ENCODE assay signal across 1 cellular context in the genomic region with DNA sequence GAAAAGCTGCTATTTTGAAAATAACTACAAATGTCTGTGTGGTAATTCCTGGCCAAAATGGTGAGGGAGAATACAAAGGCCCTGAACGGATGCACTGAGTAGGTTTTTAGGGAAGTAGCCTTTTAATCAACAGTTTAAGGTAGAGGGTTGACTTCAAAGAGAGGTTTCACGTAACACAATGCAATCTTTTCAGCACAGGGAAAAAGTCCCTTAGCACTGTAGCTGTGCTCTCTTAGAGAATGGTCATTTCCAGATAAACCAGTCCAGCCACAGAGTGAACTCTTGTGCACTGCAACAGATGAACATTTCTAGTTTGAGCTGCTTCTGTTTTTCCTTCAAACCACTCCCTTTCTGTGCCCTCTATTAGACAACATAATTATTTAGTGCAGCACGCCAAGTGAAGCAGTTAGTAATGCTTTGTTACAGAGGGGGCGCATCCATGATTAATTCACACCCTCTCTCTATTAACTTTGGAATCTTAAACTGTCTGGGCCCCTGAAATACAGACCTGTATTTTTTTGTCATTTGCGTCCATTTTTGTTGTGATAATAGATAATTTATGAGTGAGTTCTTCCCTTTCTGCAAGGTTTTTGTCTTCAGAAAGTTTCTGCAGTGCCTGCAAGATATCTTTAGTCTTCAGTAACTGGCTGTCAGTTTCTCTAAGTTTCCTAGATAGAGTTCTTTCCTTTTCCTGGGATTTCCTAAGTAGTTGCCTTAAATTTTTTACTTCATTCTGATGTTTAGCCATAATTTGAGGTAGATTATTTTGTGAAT.
TF ChIP-seq lines count a peak whose summit lies in the region.

No MANE protein-coding gene starts in this region.

TF ChIP-seq in H1, 55 proteins besides CTCF, POLR2A, EP300 and RAD21:
- TF ChIP-seq BCL11A (IDR thresholded peaks at IDR 0.05; ENCODE audit: low read depth in 2 of 2, low read length in 2 of 2): no peak
- TF ChIP-seq, protein P1, sequence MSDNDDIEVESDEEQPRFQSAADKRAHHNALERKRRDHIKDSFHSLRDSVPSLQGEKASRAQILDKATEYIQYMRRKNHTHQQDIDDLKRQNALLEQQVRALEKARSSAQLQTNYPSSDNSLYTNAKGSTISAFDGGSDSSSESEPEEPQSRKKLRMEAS (IDR thresholded peaks at IDR 0.05): no peak
- TF ChIP-seq JUND (IDR thresholded peaks at IDR 0.05; ENCODE audit: low read length): no peak
- no peak for TF ChIP-seq PHF8 (conservative IDR thresholded peaks at IDR 0.05; ENCODE audit: low read depth, low read length)
- TF ChIP-seq CREB1 (IDR thresholded peaks at IDR 0.05): no peak
- no peak for TF ChIP-seq POU5F1 (IDR thresholded peaks at IDR 0.05; ENCODE audit: low read depth, low read length)
- TF ChIP-seq, protein P2, sequence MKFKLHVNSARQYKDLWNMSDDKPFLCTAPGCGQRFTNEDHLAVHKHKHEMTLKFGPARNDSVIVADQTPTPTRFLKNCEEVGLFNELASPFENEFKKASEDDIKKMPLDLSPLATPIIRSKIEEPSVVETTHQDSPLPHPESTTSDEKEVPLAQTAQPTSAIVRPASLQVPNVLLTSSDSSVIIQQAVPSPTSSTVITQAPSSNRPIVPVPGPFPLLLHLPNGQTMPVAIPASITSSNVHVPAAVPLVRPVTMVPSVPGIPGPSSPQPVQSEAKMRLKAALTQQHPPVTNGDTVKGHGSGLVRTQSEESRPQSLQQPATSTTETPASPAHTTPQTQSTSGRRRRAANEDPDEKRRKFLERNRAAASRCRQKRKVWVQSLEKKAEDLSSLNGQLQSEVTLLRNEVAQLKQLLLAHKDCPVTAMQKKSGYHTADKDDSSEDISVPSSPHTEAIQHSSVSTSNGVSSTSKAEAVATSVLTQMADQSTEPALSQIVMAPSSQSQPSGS (IDR thresholded peaks at IDR 0.05; ENCODE audit: low read length): no peak
- no peak for TF ChIP-seq EGR1 (IDR thresholded peaks at IDR 0.05; ENCODE audit: borderline replicate concordance, low read depth, low read length)
- TF ChIP-seq BRCA1 (IDR thresholded peaks at IDR 0.05; ENCODE audit: low read depth, low read length): no peak
- no peak for TF ChIP-seq SUZ12 (IDR thresholded peaks at IDR 0.05; ENCODE audit: low read length)
- no peak for TF ChIP-seq RNF2 (IDR thresholded peaks at IDR 0.05; ENCODE audit: borderline replicate concordance, low read depth, low read length, missing control alignments, poor library complexity, severe bottlenecking)
- TF ChIP-seq ZNF274 (IDR thresholded peaks at IDR 0.05; ENCODE audit: borderline replicate concordance, extremely low read depth, low read length): no peak
- no peak for TF ChIP-seq SIRT6 (IDR thresholded peaks at IDR 0.05; ENCODE audit: low read length)
- no peak for TF ChIP-seq GABPA (IDR thresholded peaks at IDR 0.05; ENCODE audit: borderline replicate concordance, insufficient read depth, low read length)
- no peak for TF ChIP-seq NANOG (IDR thresholded peaks at IDR 0.05; ENCODE audit: insufficient read depth, low read depth, low read length, poor library complexity, severe bottlenecking)
- TF ChIP-seq NRF1 (IDR thresholded peaks at IDR 0.05; ENCODE audit: low read depth, low read length): no peak
- no peak for TF ChIP-seq RBBP5 (IDR thresholded peaks at IDR 0.05; ENCODE audit: borderline replicate concordance, low read depth, low read length)
- no peak for TF ChIP-seq FOSL1 (IDR thresholded peaks at IDR 0.05; ENCODE audit: insufficient read depth, low read depth, low read length)
